In the genomic region with DNA sequence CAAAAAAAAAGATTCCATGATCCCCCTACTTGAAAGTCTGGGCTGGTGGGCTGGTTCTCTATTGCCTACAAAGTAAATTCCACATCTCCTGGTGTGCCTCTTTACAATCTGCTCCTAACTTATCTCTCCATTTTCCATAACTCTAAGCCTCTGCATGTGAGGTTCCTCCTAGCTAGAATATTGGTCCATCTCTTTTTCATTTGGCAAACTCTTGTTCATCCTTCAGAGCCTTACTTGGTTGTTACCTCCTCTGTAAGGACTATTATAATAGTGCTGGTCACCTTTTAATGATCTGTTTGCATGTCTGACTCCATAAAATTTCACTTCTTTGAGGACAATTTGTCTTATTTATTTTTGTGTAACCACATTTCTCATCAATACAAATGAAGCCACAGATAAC, we compare ENCODE assay signal across 2 cellular contexts.
TF ChIP-seq lines count a peak whose summit lies in the region.

No MANE protein-coding gene starts in this region.

TF ChIP-seq in SK-N-SH treated with all-trans-retinoic acid at 6 μM for 48 hours, 23 proteins besides CTCF, POLR2A, EP300 and RAD21:
- TF ChIP-seq ZFP3 (CRISPR knock-in tag; IDR thresholded peaks at IDR 0.05): peak; percentile 65; the same call in 1 of the 2 replicates
- no peak for TF ChIP-seq ESRRG (CRISPR knock-in tag; IDR thresholded peaks at IDR 0.05)

TF ChIP-seq in SK-N-SH, 30 proteins besides CTCF, POLR2A, EP300 and RAD21 (continued from another document):
- TF ChIP-seq EZH2phosphoT487 (IDR thresholded peaks at IDR 0.05; ENCODE audit: borderline replicate concordance, low read depth): no peak
- no peak for TF ChIP-seq RCOR1 (IDR thresholded peaks at IDR 0.05; ENCODE audit: low read length)
- TF ChIP-seq, protein P1, sequence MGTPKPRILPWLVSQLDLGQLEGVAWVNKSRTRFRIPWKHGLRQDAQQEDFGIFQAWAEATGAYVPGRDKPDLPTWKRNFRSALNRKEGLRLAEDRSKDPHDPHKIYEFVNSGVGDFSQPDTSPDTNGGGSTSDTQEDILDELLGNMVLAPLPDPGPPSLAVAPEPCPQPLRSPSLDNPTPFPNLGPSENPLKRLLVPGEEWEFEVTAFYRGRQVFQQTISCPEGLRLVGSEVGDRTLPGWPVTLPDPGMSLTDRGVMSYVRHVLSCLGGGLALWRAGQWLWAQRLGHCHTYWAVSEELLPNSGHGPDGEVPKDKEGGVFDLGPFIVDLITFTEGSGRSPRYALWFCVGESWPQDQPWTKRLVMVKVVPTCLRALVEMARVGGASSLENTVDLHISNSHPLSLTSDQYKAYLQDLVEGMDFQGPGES (IDR thresholded peaks at IDR 0.05; ENCODE audit: low read depth, low read length): no peak
- no peak for TF ChIP-seq REST (IDR thresholded peaks at IDR 0.05; ENCODE audit: low read depth, low read length)
- TF ChIP-seq PBX3 (IDR thresholded peaks at IDR 0.05): no peak
- TF ChIP-seq FOSL2 (IDR thresholded peaks at IDR 0.05; ENCODE audit: borderline replicate concordance, low read depth): no peak
- TF ChIP-seq, protein P2, sequence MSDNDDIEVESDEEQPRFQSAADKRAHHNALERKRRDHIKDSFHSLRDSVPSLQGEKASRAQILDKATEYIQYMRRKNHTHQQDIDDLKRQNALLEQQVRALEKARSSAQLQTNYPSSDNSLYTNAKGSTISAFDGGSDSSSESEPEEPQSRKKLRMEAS (IDR thresholded peaks at IDR 0.05; ENCODE audit: low read depth): no peak
- TF ChIP-seq RFX5 (IDR thresholded peaks at IDR 0.05; ENCODE audit: low read length): no peak
- no peak for TF ChIP-seq CHD2 (IDR thresholded peaks at IDR 0.05; ENCODE audit: low read length, partially characterized antibody)
- no peak for TF ChIP-seq MXI1 (IDR thresholded peaks at IDR 0.05; ENCODE audit: low read depth, low read length)
TF ChIP-seq in SK-N-SH: peak in this region for 0.
